ENCODE assay signal across 8 cellular contexts in genomic region chr14:58243790-58244555, GRCh38. TPM values are rescaled to one million over a fixed set of nuclear protein-coding genes. Genes with fewer than 3 reads are reported as not detected.
A peak's percentile ranks its signal among the peaks of the same experiment; 100 is the strongest.
DNase-seq lines count a peak whose midpoint lies in the region; ATAC-seq and TF ChIP-seq lines count a peak whose summit lies in the region.

No MANE protein-coding gene starts in this region.

- DNase-seq in RPMI7951 (ENCODE audit: low read depth): peak; percentile 16
- no peak for DNase-seq in effector memory CD4-positive, alpha-beta T cell
- DNase-seq in cerebellum (ENCODE audit: low spot score): no peak
- DNase-seq in HPDE6-E6E7 (ENCODE audit: extremely low spot score): no peak

- peak overlapping the region; percentile 73 to 74 for H3K9ac ChIP-seq in mucosa of rectum (ENCODE audit: low read depth in 1 of 2, low read length in 2 of 2)

- H3K9me2 ChIP-seq in DOHH2 (replicated peaks; ENCODE audit: control insufficient read depth, low read length): no peaks in the 10 kb centered on the region

- peaks cover 18% of the 10 kb centered on the region for H3F3A ChIP-seq in DOHH2 (ENCODE audit: control insufficient read depth, insufficient read depth)

- H3K4me3 ChIP-seq in DOHH2 (ENCODE audit: low read length) (peak overlapping the region; percentile 97), mucosa of rectum (ENCODE audit: low read length in 2 of 2) (peak overlapping the region; percentile 98 to 99)
- H3K4me3 ChIP-seq in effector memory CD4-positive, alpha-beta T cell (ENCODE audit: insufficient read depth, low read depth, low read length, poor library complexity, severe bottlenecking): peak overlapping the region; percentile 93

- H3K9me3 ChIP-seq in DOHH2 (ENCODE audit: control insufficient read depth, insufficient read depth, low read length): no peaks in the 10 kb centered on the region
- H3K9me3 ChIP-seq in effector memory CD4-positive, alpha-beta T cell (ENCODE audit: control insufficient read depth, low read length): no peaks in the 10 kb centered on the region
- H3K9me3 ChIP-seq in mucosa of rectum (ENCODE audit: control insufficient read depth in 2 of 2, low read length in 2 of 2): no peaks in the 10 kb centered on the region

- ATAC-seq in GM21381 (IDR thresholded peaks at IDR 0.05; ENCODE audit: unreplicated experiment) (peak; percentile 31), HG03575 (IDR thresholded peaks at IDR 0.05; ENCODE audit: extremely low read depth, insufficient number of reproducible peaks, low FRiP score, unreplicated experiment) (peak; percentile 6)

- H3K4me2 ChIP-seq in DOHH2 (ENCODE audit: low read length): peak overlapping the region; percentile 78

- peak overlapping the region; percentile 87 for H3K27ac ChIP-seq in DOHH2 (ENCODE audit: low read depth, low read length)
- peak overlapping the region; percentile 97 for H3K27ac ChIP-seq in effector memory CD4-positive, alpha-beta T cell (ENCODE audit: insufficient read depth, low read length, poor library complexity, severe bottlenecking)
- peak overlapping the region; percentile 74 to 82 for H3K27ac ChIP-seq in mucosa of rectum (ENCODE audit: low read depth in 2 of 2, low read length in 2 of 2)

- H3K4me1 ChIP-seq in DOHH2 (ENCODE audit: control insufficient read depth, low read length): peaks cover 39% of the 10 kb centered on the region
- H3K4me1 ChIP-seq in effector memory CD4-positive, alpha-beta T cell (ENCODE audit: control insufficient read depth, insufficient read depth, low read length, poor library complexity, severe bottlenecking): peaks cover 11% of the 10 kb centered on the region
- peaks cover 7 to 16% of the 10 kb centered on the region in 2 donors for H3K4me1 ChIP-seq in mucosa of rectum (ENCODE audit: control insufficient read depth in 2 of 2, insufficient read depth in 2 of 2, low read length in 2 of 2)

- peaks cover 39% of the 10 kb centered on the region for H3K36me3 ChIP-seq in DOHH2 (ENCODE audit: control insufficient read depth, low read length)
- no peaks in the 10 kb centered on the region for H3K36me3 ChIP-seq in effector memory CD4-positive, alpha-beta T cell (ENCODE audit: control insufficient read depth, insufficient read depth, low read length)
- peaks cover 3 to 5% of the 10 kb centered on the region in 2 donors for H3K36me3 ChIP-seq in mucosa of rectum (ENCODE audit: control insufficient read depth in 2 of 2, insufficient read depth in 2 of 2, low read length in 2 of 2)

- H4K20me1 ChIP-seq in DOHH2 (ENCODE audit: control insufficient read depth, insufficient read depth, low read depth, low read length): peaks cover 20% of the 10 kb centered on the region

- H3K79me2 ChIP-seq in DOHH2 (ENCODE audit: control insufficient read depth, low read length): peaks cover 60% of the 10 kb centered on the region

- H3K27me3 ChIP-seq in DOHH2 (ENCODE audit: control insufficient read depth, low read length) (no peaks in the 10 kb centered on the region), mucosa of rectum (ENCODE audit: control insufficient read depth in 2 of 2, insufficient read depth in 2 of 2, low read length in 2 of 2) (no peaks in the 10 kb centered on the region)
- no peaks in the 10 kb centered on the region for H3K27me3 ChIP-seq in effector memory CD4-positive, alpha-beta T cell (replicated peaks; ENCODE audit: control insufficient read depth, insufficient read depth, low read length, poor library complexity, severe bottlenecking)

- TF ChIP-seq CTCF in DOHH2 (IDR thresholded peaks at IDR 0.05; ENCODE audit: low read depth, low read length, poor library complexity, severe bottlenecking): no peak

RNA-seq across cellular contexts. Expression of gene PSMA3, which starts 0.7 kb away (rescaled TPM):
- 215 and 218 TPM in 2 replicates for total RNA-seq in RPMI7951 (2014; rRNA removed; shearing (Covaris generic))
- total RNA-seq in cerebellum: 48.9 TPM

RNA-seq across cellular contexts. Expression of gene ACTR10, which starts 44.0 kb away (rescaled TPM):
- total RNA-seq in RPMI7951 (2014; rRNA removed; shearing (Covaris generic)): 67.2 and 88.8 TPM in 2 replicates
- 66.4 TPM for total RNA-seq in cerebellum

RNA-seq across cellular contexts. Expression of gene ARID4A, which starts 54.4 kb away (rescaled TPM):
- 4.3 and 5.9 TPM in 2 replicates for total RNA-seq in RPMI7951 (2014; rRNA removed; shearing (Covaris generic))
- total RNA-seq in cerebellum: 55.8 TPM
